8 cellular contexts compared by ENCODE assay signal in the genomic region with DNA sequence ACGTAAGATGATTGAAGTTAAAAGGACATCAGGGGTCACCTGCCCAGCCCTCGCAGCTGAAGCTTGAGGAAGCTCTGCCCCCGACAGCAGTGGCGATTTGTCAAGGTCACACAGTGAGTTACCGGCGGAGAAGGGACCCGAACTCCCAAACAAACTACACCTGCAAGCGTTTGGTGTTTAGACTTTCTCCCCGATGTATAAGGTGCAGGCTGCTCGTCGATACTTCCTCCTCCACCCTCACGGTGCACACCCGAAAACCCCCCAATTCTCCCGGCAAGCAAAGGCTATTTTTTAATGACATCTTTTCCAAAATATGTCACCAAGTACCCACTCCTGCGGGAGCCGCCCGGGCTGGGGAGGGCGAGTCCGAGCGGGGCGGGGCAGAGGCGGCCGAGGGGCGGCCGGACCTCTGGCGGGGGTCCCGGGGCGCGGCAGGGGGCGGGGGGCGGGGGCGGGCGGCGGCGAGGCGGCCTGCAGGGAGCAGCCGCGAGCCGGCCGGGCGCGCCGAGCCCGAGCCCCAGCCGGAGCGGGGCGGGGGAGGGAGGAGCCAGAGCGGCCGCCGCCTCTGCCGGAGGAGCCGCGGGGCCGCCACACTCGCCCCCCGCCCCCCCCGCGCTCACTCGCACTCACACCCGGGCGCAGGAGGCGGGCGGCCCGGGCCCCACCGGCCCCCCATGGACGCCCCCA. TPM values are rescaled to one million over a fixed set of nuclear protein-coding genes. Genes with fewer than 3 reads are reported as not detected.
DNase-seq lines count a peak whose midpoint lies in the region; ATAC-seq lines count a peak whose summit lies in the region.

TSS of gene THRA (plus strand) at position 619 of the 687 bp plus-strand sequence. CDS start 11,524 bp downstream, outside the sequence.

- ATAC-seq in GM18868 (IDR thresholded peaks at IDR 0.05; ENCODE audit: unreplicated experiment) (peak; percentile 59), GM18517 (IDR thresholded peaks at IDR 0.05; ENCODE audit: unreplicated experiment) (no peak)

- 2% methylated on average over 64 of the region's 66 CpGs for WGBS in HUES64

- peak within 1 kb of the TSS; percentile 74 for H3K27ac ChIP-seq in HUES64 (ENCODE audit: low read depth, low read length)

- DNase-seq in ACHN (peak; percentile 71), T-helper 22 cell (ENCODE audit: low read depth) (peak; percentile 58), astrocyte of the hippocampus (ENCODE audit: low read depth, low spot score) (peak; percentile 86), hippocampal formation (lab: John Stamatoyannopoulos, UW) (peak; percentile 65 to 74), putamen (ENCODE audit: low spot score) (peak; percentile 81)

- H3K36me3 ChIP-seq in HUES64 (ENCODE audit: insufficient read depth, low read length): no peaks in the 10 kb centered on the region

- no peaks in the 10 kb centered on the region for H3K9me3 ChIP-seq in HUES64 (ENCODE audit: insufficient read depth, low read depth, low read length)

- H3K4me1 ChIP-seq in HUES64 (ENCODE audit: insufficient read depth, low read length): peaks cover 34% of the 10 kb centered on the region

- peaks cover 20% of the 10 kb centered on the region for H3K27me3 ChIP-seq in HUES64 (ENCODE audit: insufficient read depth, low read length)

- peak within 1 kb of the TSS; percentile 76 for H3K9ac ChIP-seq in HUES64 (ENCODE audit: low read depth, low read length)

- H3K4me3 ChIP-seq in HUES64 (ENCODE audit: low read length): peak within 1 kb of the TSS; percentile 85

- in situ Hi-C loops in ACHN (cut with HindIII; ENCODE audit: low pct_ligation_motif_present, low pct_unique_long_range_greater_than_20kb, low sequenced_read_pairs): no loop called here

RNA-seq across cellular contexts. Expression of gene THRA, which starts in this region (rescaled TPM):
- 7.7 TPM for polyA plus RNA-seq in HUES64 (2013, experiment 1 of 2)
- 8.2 TPM for polyA plus RNA-seq in HUES64 (2013, experiment 2 of 2)
